Comparison of ENCODE assay signal across 17 cellular contexts in genomic region chr2:77567723-77568122, GRCh38. TPM values are rescaled to one million over a fixed set of nuclear protein-coding genes. Genes with fewer than 3 reads are reported as not detected.
A peak's percentile ranks its signal among the peaks of the same experiment; 100 is the strongest.
DNase-seq lines count a peak whose midpoint lies in the region; ATAC-seq, FAIRE-seq and TF ChIP-seq lines count a peak whose summit lies in the region.
"Had no signal": no experiment of that assay in that cellular context is flagged by ENCODE, and none has a peak within 500 bp of the region (broad histone marks: within the 10 kb centered on the region; RNA-seq: fewer than 3 reads in every experiment).

No MANE protein-coding gene starts in this region.

- 27 to 37% methylated on average over 2 of the region's 2 CpGs for WGBS in pancreas, 2 donors

- H3K36me3 Mint-ChIP-seq in GM23338 (ENCODE audit: low read depth), result no peaks in the 10 kb centered on the region

- no peak overlapping the region for H3K4me2 ChIP-seq in GM23338

- H3K4me3 ChIP-seq in GM23338, result no peak overlapping the region
- no peak overlapping the region for H3K4me3 ChIP-seq in pancreas
- no peak overlapping the region for H3K4me3 ChIP-seq in WERI-Rb-1 (ENCODE audit: low read depth, low read length)

- peaks cover 4% of the 10 kb centered on the region; the same call in 2 of the 3 replicates for H3K4me1 Mint-ChIP-seq in GM23338

- no peaks in the 10 kb centered on the region for H3K27me3 Mint-ChIP-seq in GM23338 (ENCODE audit: insufficient read depth, low read depth, poor library complexity)

- H3K9me3 Mint-ChIP-seq in GM23338, result no peaks in the 10 kb centered on the region

- peak overlapping the region; percentile 79 for H3K27ac Mint-ChIP-seq in GM23338

- H3K9me3 ChIP-seq in pancreas (no peaks in the 10 kb centered on the region), WERI-Rb-1 (ENCODE audit: severe bottlenecking) (no peaks in the 10 kb centered on the region)

- ATAC-seq in GM23338, result no peak
- ATAC-seq in pancreas, result no peak
- no peak for ATAC-seq in HG03342 (IDR thresholded peaks at IDR 0.05; ENCODE audit: unreplicated experiment)

- TF ChIP-seq CTCF in GM23338 (conservative IDR thresholded peaks at IDR 0.05; ENCODE audit: low read depth in 2 of 2), result no peak
- no peak for TF ChIP-seq CTCF in pancreas (IDR thresholded peaks at IDR 0.05)
- TF ChIP-seq CTCF in WERI-Rb-1 (IDR thresholded peaks at IDR 0.05; ENCODE audit: low read depth, low read length), result no peak

- H4K20me1 ChIP-seq in GM23338 (replicated peaks; ENCODE audit: insufficient read depth), result no peaks in the 10 kb centered on the region

- intact Hi-C loops in pancreas (cut with DNase I), result no loop called here

- H3K27me3 ChIP-seq in GM23338 (ENCODE audit: insufficient read depth), result no peaks in the 10 kb centered on the region
- no peaks in the 10 kb centered on the region for H3K27me3 ChIP-seq in pancreas
- no peaks in the 10 kb centered on the region for H3K27me3 ChIP-seq in WERI-Rb-1 (ENCODE audit: insufficient read depth, low read depth, severe bottlenecking)

- no peaks in the 10 kb centered on the region for H3F3A ChIP-seq in GM23338 (replicated peaks; ENCODE audit: low read depth)

- H3K4me1 ChIP-seq in GM23338 (ENCODE audit: insufficient read depth) (no peaks in the 10 kb centered on the region), pancreas (no peaks in the 10 kb centered on the region)

- peak; percentile 37 for FAIRE-seq in pancreas (lab: Jason Lieb, UNC)

- H2AFZ ChIP-seq in GM23338, result no peak overlapping the region

- H3K36me3 ChIP-seq in GM23338 (ENCODE audit: insufficient read depth), result no peaks in the 10 kb centered on the region
- no peaks in the 10 kb centered on the region for H3K36me3 ChIP-seq in pancreas
- H3K36me3 ChIP-seq in WERI-Rb-1, result no peaks in the 10 kb centered on the region

- H3K4me3 Mint-ChIP-seq in GM23338, result no peak overlapping the region

- H3K27ac ChIP-seq in GM23338 (ENCODE audit: low read depth) (no peak overlapping the region), pancreas (no peak overlapping the region), WERI-Rb-1 (no peak overlapping the region)

- DNase-seq in GM23338 (ENCODE audit: low spot score), result no peak
- peak; percentile 61 for DNase-seq in LoVo (ENCODE audit: low spot score)
- DNase-seq in left kidney (ENCODE audit: low read depth, low spot score), result peak; percentile 61
- DNase-seq in pancreas, result no peak
- DNase-seq in WERI-Rb-1, result no peak
- DNase-seq in dedifferentiated amniotic fluid mesenchymal stem cell (ENCODE audit: extremely low spot score), result no peak
- no peak for DNase-seq in NCI-H1105 (lab: John Stamatoyannopoulos, UW)
- DNase-seq: C1 segment of cervical spinal cord, DMS153, H7, NCI-H1417, NCI-H1930, NCI-H2171 treated with DMSO at 0.1 percent for 48 hours, NCI-H774 had no signal

- H3K79me2 ChIP-seq in GM23338 (replicated peaks; ENCODE audit: insufficient read depth), result no peaks in the 10 kb centered on the region

- H3K9me2 ChIP-seq in GM23338 (ENCODE audit: insufficient read depth), result no peaks in the 10 kb centered on the region

TF ChIP-seq in GM23338, 12 proteins besides CTCF, POLR2A, EP300 and RAD21:
- TF ChIP-seq POLR2AphosphoS5 (IDR thresholded peaks at IDR 0.05; ENCODE audit: low read depth) (no peak), ZNF331 (CRISPR knock-in tag; IDR thresholded peaks at IDR 0.05; ENCODE audit: low read depth) (no peak), STAT1 (IDR thresholded peaks at IDR 0.05; ENCODE audit: unreplicated experiment) (no peak), EZH2 (IDR thresholded peaks at IDR 0.05; ENCODE audit: low read depth, unreplicated experiment) (no peak), ETS1 (IDR thresholded peaks at IDR 0.05) (no peak), ZNF462 (CRISPR knock-in tag; IDR thresholded peaks at IDR 0.05) (no peak), JUNB (IDR thresholded peaks at IDR 0.05; ENCODE audit: unreplicated experiment) (no peak), NANOG (IDR thresholded peaks at IDR 0.05; ENCODE audit: borderline replicate concordance) (no peak)

RNA-seq across cellular contexts. Expression of gene LRRTM4, which starts 45.5 kb away (rescaled TPM):
- total RNA-seq in GM23338 (2014; rRNA removed; shearing (Covaris generic)), result 14.8 and 15.4 TPM in 2 replicates
- 4.2 and 4.5 TPM in 2 replicates for polyA plus RNA-seq in GM23338 (2016; fragmentation: Nextera tagmentation; extraction: Ambion mirVana)
- under 1 TPM in 5 of 6 donors, not detected in 1; 0.21 to 0.38 (median 0.28) TPM for total RNA-seq in pancreas
- polyA plus RNA-seq in pancreas, result 1 to 10 TPM in 1 of 2 donors, under 1 TPM in 1; 0.15 to 1.3 TPM
- total RNA-seq: LHCN-M2, SK-MEL-5 had no signal

Comparison
In these comparisons a context has a peak if more than half of its experiments do, and no peak if none do; other contexts are left out.
1. DNase-seq: peak in LoVo (single experiment) and left kidney (single experiment); none in GM23338 (single experiment), pancreas (0 of 6), WERI-Rb-1 (single experiment), dedifferentiated amniotic fluid mesenchymal stem cell (single experiment) and NCI-H1105 (single experiment).
2. RNA of gene LRRTM4, which starts 45.5 kb away (total RNA-seq): 14.8 to 15.4 TPM in GM23338; 0.21 to 0.38 TPM in pancreas; every median in the first group is over 10 times any median in the second.